In genomic region chr10:80480852-80481251, GRCh38 we compare ENCODE assay signal across 32 cellular contexts. TPM values are rescaled to one million over a fixed set of nuclear protein-coding genes. Genes with fewer than 3 reads are reported as not detected.
DNase-seq lines count a peak whose midpoint lies in the region; ATAC-seq and TF ChIP-seq lines count a peak whose summit lies in the region.
"Had no signal": no experiment of that assay in that cellular context is flagged by ENCODE, and none has a peak within 500 bp of the region (broad histone marks: within the 10 kb centered on the region; RNA-seq: fewer than 3 reads in every experiment).

No MANE protein-coding gene starts in this region.

- H3K27ac ChIP-seq in left lung, result peak overlapping the region in 1 of 2 donors; percentile 33
- H3K27ac ChIP-seq in subcutaneous abdominal adipose tissue (ENCODE audit: low read depth, low read length), result peak overlapping the region; percentile 13
- H3K27ac ChIP-seq: ascending aorta, HL-60, testis, vagina, WERI-Rb-1 had no signal

- H3K36me3 ChIP-seq in left lung, result peaks cover 0 to 5% of the 10 kb centered on the region in 2 donors
- peaks cover 0 to 9% (median 3%) of the 10 kb centered on the region in 5 donors for H3K36me3 ChIP-seq in subcutaneous abdominal adipose tissue (ENCODE audit: control insufficient read depth in 5 of 5, insufficient read depth in 5 of 5, low read length in 5 of 5)
- H3K36me3 ChIP-seq: ascending aorta had no signal

- H3K27me3 Mint-ChIP-seq in activated naive CD4-positive, alpha-beta T cell treated with anti-CD3 and anti-CD28 coated beads, Interleukin-2, amount 50 U/mL, for 24 hours, result no peaks in the 10 kb centered on the region
- H3K27me3 Mint-ChIP-seq in T-helper 17 cell, result no peaks in the 10 kb centered on the region
- H3K27me3 Mint-ChIP-seq: progenitor cell of endocrine pancreas; stimulated activated memory B cell treated with anti-CD40 and anti-IgM and Interleukin-4, amounts not matched to agents 10 μg/mL and 1 μg/mL and 100 μg/mL, for 72 hours had no signal

- H3K4me1 Mint-ChIP-seq in activated naive CD4-positive, alpha-beta T cell treated with anti-CD3 and anti-CD28 coated beads, Interleukin-2, amount 50 U/mL, for 24 hours, result peaks cover 78% of the 10 kb centered on the region
- peaks cover 46% of the 10 kb centered on the region for H3K4me1 Mint-ChIP-seq in T-helper 17 cell

- ATAC-seq in T-helper 17 cell, result no peak
- ATAC-seq in left lung, result peak; percentile 55
- ATAC-seq in GM18502 (IDR thresholded peaks at IDR 0.05; ENCODE audit: poor library complexity, unreplicated experiment), result no peak
- no peak for ATAC-seq in GM21529 (IDR thresholded peaks at IDR 0.05; ENCODE audit: unreplicated experiment)
- ATAC-seq: activated naive CD4-positive, alpha-beta T cell treated with anti-CD3 and anti-CD28 coated beads, Interleukin-2, amount 50 U/mL, for 72 hours; esophagus mucosa; stimulated activated memory B cell treated with anti-CD40 and anti-IgM and Interleukin-4, amounts not matched to agents 10 μg/mL and 1 μg/mL and 100 μg/mL, for 72 hours had no signal

- intact Hi-C loops in left lung (cut with DNase I), result no loop called here

- no peak for DNase-seq in activated naive CD4-positive, alpha-beta T cell treated with anti-CD3 and anti-CD28 coated beads, Interleukin-2, amount 50 U/mL, for 16 hours
- no peak for DNase-seq in T-helper 17 cell
- DNase-seq in left lung, result no peak
- no peak for DNase-seq in medulla oblongata (ENCODE audit: extremely low spot score)
- DNase-seq: activated CD4-positive, alpha-beta T cell treated with anti-CD3 and anti-CD28 coated beads, Interleukin-2, amount 50 U/mL, for 1 hour; activated T-cell treated with anti-CD3 and anti-CD28 coated beads for 4 hours; C1 segment of cervical spinal cord; central memory CD4-positive, alpha-beta T cell; endodermal cell; foreskin fibroblast; head of caudate nucleus; NCI-H1436; NCI-H2107; SK-N-SH; stimulated activated CD4-positive, alpha-beta T cell treated with anti-CD3 and anti-CD28 coated beads, Interleukin-4, amount 100 ng/mL, for 4 hours; T-helper 9 cell; testis; WERI-Rb-1 had no signal

- peaks cover 5% of the 10 kb centered on the region for H3K9me3 Mint-ChIP-seq in activated naive CD4-positive, alpha-beta T cell treated with anti-CD3 and anti-CD28 coated beads, Interleukin-2, amount 50 U/mL, for 24 hours

- H3K27me3 ChIP-seq in left lung (no peaks in the 10 kb centered on the region), subcutaneous abdominal adipose tissue (ENCODE audit: control insufficient read depth in 5 of 5, insufficient read depth in 4 of 5, low read length in 5 of 5) (no peaks in the 10 kb centered on the region)
- H3K27me3 ChIP-seq: ascending aorta, testis, vagina had no signal

- H3K36me3 Mint-ChIP-seq in activated naive CD4-positive, alpha-beta T cell treated with anti-CD3 and anti-CD28 coated beads, Interleukin-2, amount 50 U/mL, for 24 hours, result peaks cover 19% of the 10 kb centered on the region
- peaks cover 5% of the 10 kb centered on the region for H3K36me3 Mint-ChIP-seq in T-helper 17 cell (ENCODE audit: low read depth)

- no peak overlapping the region for H3K4me3 Mint-ChIP-seq in activated naive CD4-positive, alpha-beta T cell treated with anti-CD3 and anti-CD28 coated beads, Interleukin-2, amount 50 U/mL, for 24 hours
- H3K4me3 Mint-ChIP-seq in T-helper 17 cell, result no peak overlapping the region
- H3K4me3 Mint-ChIP-seq: endodermal cell; stimulated activated memory B cell treated with anti-CD40 and anti-IgM and Interleukin-4, amounts not matched to agents 10 μg/mL and 1 μg/mL and 100 μg/mL, for 72 hours had no signal

- peaks cover 18 to 80% of the 10 kb centered on the region in 2 donors for H3K4me1 ChIP-seq in left lung
- H3K4me1 ChIP-seq in subcutaneous abdominal adipose tissue (ENCODE audit: control insufficient read depth in 5 of 5, insufficient read depth in 5 of 5, low read length in 5 of 5), result peaks cover 10 to 51% (median 45%) of the 10 kb centered on the region in 5 donors

- H3K9ac ChIP-seq in subcutaneous abdominal adipose tissue (ENCODE audit: low read length in 5 of 5), result no peak overlapping the region
- H3K9ac ChIP-seq: SK-N-SH had no signal

- no peak for TF ChIP-seq CTCF in left lung (IDR thresholded peaks at IDR 0.05)

- no peaks in the 10 kb centered on the region for H3K9me3 ChIP-seq in T-helper 17 cell (ENCODE audit: control insufficient read depth, low read length, poor library complexity, severe bottlenecking)
- H3K9me3 ChIP-seq in left lung, result no peaks in the 10 kb centered on the region
- peaks cover 0 to 4% (median 0%) of the 10 kb centered on the region in 5 donors for H3K9me3 ChIP-seq in subcutaneous abdominal adipose tissue (ENCODE audit: control insufficient read depth in 5 of 5, low read length in 5 of 5)
- H3K9me3 ChIP-seq: testis, vagina had no signal

- H3K4me3 ChIP-seq in left lung (no peak overlapping the region), subcutaneous abdominal adipose tissue (ENCODE audit: low read depth in 1 of 5, low read length in 5 of 5) (no peak overlapping the region)
- H3K4me3 ChIP-seq: ascending aorta, lung, testis, vagina had no signal

- peak overlapping the region; percentile 91 for H3K27ac Mint-ChIP-seq in activated naive CD4-positive, alpha-beta T cell treated with anti-CD3 and anti-CD28 coated beads, Interleukin-2, amount 50 U/mL, for 24 hours
- peak overlapping the region; percentile 97 for H3K27ac Mint-ChIP-seq in T-helper 17 cell
- H3K27ac Mint-ChIP-seq: activated naive CD4-positive, alpha-beta T cell treated with anti-CD3 and anti-CD28 coated beads, Interleukin-2, amount 50 U/mL, for 72 hours; endodermal cell; stimulated activated memory B cell treated with anti-CD40 and anti-IgM and Interleukin-4, amounts not matched to agents 10 μg/mL and 1 μg/mL and 100 μg/mL, for 72 hours had no signal

RNA-seq across cellular contexts. Expression of gene TSPAN14, which starts 26.7 kb away (rescaled TPM):
- total RNA-seq in T-helper 17 cell (100 to 1,000 TPM; 118 to 139 TPM), left lung (100 to 1,000 TPM; 116 to 158 TPM)

RNA-seq across cellular contexts. Expression of gene SH2D4B, which starts 56.9 kb away (rescaled TPM):
- total RNA-seq in T-helper 17 cell, result under 1 TPM; 0.18 to 0.30 TPM
- under 1 TPM; 0.23 to 0.37 TPM for total RNA-seq in left lung
- total RNA-seq: ascending aorta, H4, kidney epithelial cell, vagina had no signal
